In genomic region chr6:122248001-122248669, GRCh38 we compare ENCODE assay signal across 29 cellular contexts.
"Had no signal": no experiment of that assay in that cellular context is flagged by ENCODE, and none has a peak within 500 bp of the region (broad histone marks: within the 10 kb centered on the region; RNA-seq: fewer than 3 reads in every experiment).

No MANE protein-coding gene starts in this region.

- H3K4me1 Mint-ChIP-seq: immature natural killer cell, mesothelial cell of epicardium, naive B cell, natural killer cell, nephron progenitor cell, neural progenitor cell had no signal

- H3K36me3 Mint-ChIP-seq: immature natural killer cell, natural killer cell, neural progenitor cell had no signal

- FAIRE-seq: islet of Langerhans, pancreas, small intestine, urothelium cell line had no signal

- H3K36me3 ChIP-seq: left ventricle myocardium inferior, neural progenitor cell, pancreas, prostate gland, sigmoid colon, stomach, thyroid gland, transverse colon, upper lobe of left lung had no signal

- H3K27me3 ChIP-seq: neural progenitor cell, pancreas, sigmoid colon, stomach, testis, thyroid gland, transverse colon, upper lobe of left lung had no signal

- H3K27ac Mint-ChIP-seq: immature natural killer cell, mesothelial cell of epicardium, naive B cell, natural killer cell, nephron progenitor cell, neural progenitor cell had no signal

- H3K9me3 ChIP-seq: pancreas, prostate gland, testis, thyroid gland, transverse colon had no signal

- H3K27me3 Mint-ChIP-seq: naive B cell had no signal

- H3K9ac ChIP-seq: neural progenitor cell had no signal

- H3K4me3 ChIP-seq: left ventricle myocardium inferior, lung, neural progenitor cell, pancreas, prostate gland, sigmoid colon, stomach, testis, thyroid gland, transverse colon, upper lobe of left lung had no signal

- ATAC-seq: natural killer cell, pancreas, right cardiac atrium had no signal

- H3K4me1 ChIP-seq: left ventricle myocardium inferior, neural progenitor cell, pancreas, prostate gland, sigmoid colon, stomach, testis, thyroid gland, transverse colon, upper lobe of left lung had no signal

- H3K4me3 Mint-ChIP-seq: immature natural killer cell, mesothelial cell of epicardium, naive B cell, natural killer cell, nephron progenitor cell, neural progenitor cell had no signal

- DNase-seq: head of caudate nucleus; hippocampal formation; immature natural killer cell; left ventricle myocardium inferior; mesendoderm; naive B cell; natural killer cell; nephron progenitor cell; retina; sigmoid colon; small intestine; stimulated activated CD4-positive, alpha-beta T cell treated with anti-CD3 and anti-CD28 coated beads, Interleukin-1b, Interleukin-23, amount 100 ng/mL, for 48 hours; stimulated activated CD4-positive, alpha-beta T cell treated with anti-CD3 and anti-CD28 coated beads, Interleukin-2, amount 100 ng/mL, for 48 hours; stimulated activated CD4-positive, alpha-beta T cell treated with anti-CD3 and anti-CD28 coated beads, Interleukin-4, amount 100 ng/mL, for 4 hours; stimulated activated CD8-positive, alpha-beta memory T cell treated with anti-CD3 and anti-CD28 coated beads, Interleukin-4, amount 100 ng/mL, for 48 hours; stimulated activated naive CD4-positive, alpha-beta T cell; stomach; testis; thyroid gland; transverse colon had no signal

- H3K27ac ChIP-seq: left ventricle myocardium inferior, neural progenitor cell, pancreas, prostate gland, sigmoid colon, stomach, testis, thyroid gland, transverse colon, upper lobe of left lung had no signal
